In the genomic region with DNA sequence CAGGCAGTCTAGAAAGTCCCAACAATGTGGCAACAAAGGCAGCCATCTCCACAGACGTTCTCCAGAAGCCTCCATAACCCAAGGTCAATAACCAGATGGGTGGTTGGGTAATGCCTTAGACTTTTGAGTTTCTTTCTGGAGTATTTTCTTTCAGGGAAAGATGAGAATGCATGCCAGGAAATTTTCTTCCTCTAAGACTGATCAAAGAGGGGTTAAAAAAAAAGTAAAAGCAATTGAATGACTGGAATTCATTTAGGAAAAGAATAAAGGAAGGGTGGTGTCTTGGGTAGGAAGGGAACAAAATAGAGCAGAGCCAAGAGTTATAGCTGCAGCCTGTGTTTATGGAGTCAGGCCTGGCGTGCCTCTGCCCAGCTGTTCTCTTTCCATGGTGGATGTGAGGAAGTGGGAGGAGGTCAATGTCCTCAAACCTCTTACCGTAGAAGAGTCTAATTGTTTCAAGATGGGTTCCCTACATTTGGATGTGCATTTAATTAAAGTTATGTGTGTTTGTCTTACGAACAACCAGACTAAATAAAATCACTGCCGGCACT, we compare ENCODE assay signal across 2 cellular contexts.
TF ChIP-seq lines count a peak whose summit lies in the region.

No MANE protein-coding gene starts in this region.

TF ChIP-seq in liver, 16 proteins besides CTCF, POLR2A, EP300 and RAD21 (continued from another document):
- TF ChIP-seq, protein P1, sequence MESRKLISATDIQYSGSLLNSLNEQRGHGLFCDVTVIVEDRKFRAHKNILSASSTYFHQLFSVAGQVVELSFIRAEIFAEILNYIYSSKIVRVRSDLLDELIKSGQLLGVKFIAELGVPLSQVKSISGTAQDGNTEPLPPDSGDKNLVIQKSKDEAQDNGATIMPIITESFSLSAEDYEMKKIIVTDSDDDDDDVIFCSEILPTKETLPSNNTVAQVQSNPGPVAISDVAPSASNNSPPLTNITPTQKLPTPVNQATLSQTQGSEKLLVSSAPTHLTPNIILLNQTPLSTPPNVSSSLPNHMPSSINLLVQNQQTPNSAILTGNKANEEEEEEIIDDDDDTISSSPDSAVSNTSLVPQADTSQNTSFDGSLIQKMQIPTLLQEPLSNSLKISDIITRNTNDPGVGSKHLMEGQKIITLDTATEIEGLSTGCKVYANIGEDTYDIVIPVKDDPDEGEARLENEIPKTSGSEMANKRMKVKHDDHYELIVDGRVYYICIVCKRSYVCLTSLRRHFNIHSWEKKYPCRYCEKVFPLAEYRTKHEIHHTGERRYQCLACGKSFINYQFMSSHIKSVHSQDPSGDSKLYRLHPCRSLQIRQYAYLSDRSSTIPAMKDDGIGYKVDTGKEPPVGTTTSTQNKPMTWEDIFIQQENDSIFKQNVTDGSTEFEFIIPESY (IDR thresholded peaks at IDR 0.05), result no peak
- no peak for TF ChIP-seq GABPA (IDR thresholded peaks at IDR 0.05 in 1 of 2, conservative IDR thresholded peaks at IDR 0.05 in 1 of 2)
- TF ChIP-seq, protein P2, sequence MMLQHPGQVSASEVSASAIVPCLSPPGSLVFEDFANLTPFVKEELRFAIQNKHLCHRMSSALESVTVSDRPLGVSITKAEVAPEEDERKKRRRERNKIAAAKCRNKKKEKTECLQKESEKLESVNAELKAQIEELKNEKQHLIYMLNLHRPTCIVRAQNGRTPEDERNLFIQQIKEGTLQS (IDR thresholded peaks at IDR 0.05), result no peak
- no peak for TF ChIP-seq JUND (IDR thresholded peaks at IDR 0.05)
TF ChIP-seq in liver: peak in this region for 2.

TF ChIP-seq in HepG2, 621 proteins besides CTCF, POLR2A, EP300 and RAD21 (continued from another document):
- no peak for TF ChIP-seq MYNN (CRISPR knock-in tag; IDR thresholded peaks at IDR 0.05; ENCODE audit: low read depth)
- no peak for TF ChIP-seq ZNF841 (CRISPR knock-in tag; IDR thresholded peaks at IDR 0.05; ENCODE audit: borderline replicate concordance)
- TF ChIP-seq ESRRA (CRISPR knock-in tag; IDR thresholded peaks at IDR 0.05; ENCODE audit: low read depth), result no peak
